In genomic region chr22:31296258-31296657, GRCh38 we compare ENCODE assay signal across 10 cellular contexts. TPM values are rescaled to one million over a fixed set of nuclear protein-coding genes. Genes with fewer than 3 reads are reported as not detected.
DNase-seq lines count a peak whose midpoint lies in the region; ATAC-seq lines count a peak whose summit lies in the region.
"Had no signal": no experiment of that assay in that cellular context is flagged by ENCODE, and none has a peak within 500 bp of the region (broad histone marks: within the 10 kb centered on the region; RNA-seq: fewer than 3 reads in every experiment).

No MANE protein-coding gene starts in this region.

- no peaks in the 10 kb centered on the region for H3K9me3 Mint-ChIP-seq in T-helper 1 cell treated with Interleukin-12 subunit alpha and Interleukin-12 subunit beta and Interleukin-4 antibody, amounts not matched to agents 30 μg/mL and 1 μg/mL, for 36 hours
- H3K9me3 Mint-ChIP-seq in activated naive CD8-positive, alpha-beta T cell treated with anti-CD3 and anti-CD28 coated beads, Interleukin-2, amount 10 ng/mL, durations not matched to agents 7 days and 5 days: no peaks in the 10 kb centered on the region
- H3K9me3 Mint-ChIP-seq: IgD-negative memory B cell had no signal

- H3K4me1 Mint-ChIP-seq in T-helper 1 cell treated with Interleukin-12 subunit alpha and Interleukin-12 subunit beta and Interleukin-4 antibody, amounts not matched to agents 30 μg/mL and 1 μg/mL, for 36 hours (ENCODE audit: low read depth): peaks cover 33% of the 10 kb centered on the region
- peaks cover 33% of the 10 kb centered on the region for H3K4me1 Mint-ChIP-seq in activated naive CD8-positive, alpha-beta T cell treated with anti-CD3 and anti-CD28 coated beads, Interleukin-2, amount 10 ng/mL, durations not matched to agents 7 days and 5 days

- no peaks in the 10 kb centered on the region for H3K9me3 ChIP-seq in subcutaneous abdominal adipose tissue (ENCODE audit: control insufficient read depth in 5 of 5, low read length in 5 of 5)

- peak overlapping the region; percentile 88 for H3K27ac ChIP-seq in subcutaneous abdominal adipose tissue (ENCODE audit: low read depth, low read length)

- peak overlapping the region in 2 of 5 donors; percentile 45 to 59 for H3K9ac ChIP-seq in subcutaneous abdominal adipose tissue (ENCODE audit: low read length in 5 of 5)

- H3K4me3 Mint-ChIP-seq in T-helper 1 cell treated with Interleukin-12 subunit alpha and Interleukin-12 subunit beta and Interleukin-4 antibody, amounts not matched to agents 30 μg/mL and 1 μg/mL, for 36 hours: peak overlapping the region; percentile 9
- peak overlapping the region; percentile 52 for H3K4me3 Mint-ChIP-seq in activated naive CD8-positive, alpha-beta T cell treated with anti-CD3 and anti-CD28 coated beads, Interleukin-2, amount 10 ng/mL, durations not matched to agents 7 days and 5 days

- peak overlapping the region in 2 of 5 donors; percentile 1 to 8 for H3K4me3 ChIP-seq in subcutaneous abdominal adipose tissue (ENCODE audit: low read depth in 1 of 5, low read length in 5 of 5)

- POLR2A ChIA-PET in activated naive CD8-positive, alpha-beta T cell treated with anti-CD3 and anti-CD28 coated beads, Interleukin-2, amount 10 ng/mL, durations not matched to agents 7 days and 5 days (lab: Charles Lee): no interaction called here

- H3K4me1 ChIP-seq in subcutaneous abdominal adipose tissue (ENCODE audit: control insufficient read depth in 5 of 5, insufficient read depth in 5 of 5, low read length in 5 of 5): peaks cover 7 to 60% (median 58%) of the 10 kb centered on the region in 5 donors

- peaks cover 12% of the 10 kb centered on the region for H3K36me3 Mint-ChIP-seq in T-helper 1 cell treated with Interleukin-12 subunit alpha and Interleukin-12 subunit beta and Interleukin-4 antibody, amounts not matched to agents 30 μg/mL and 1 μg/mL, for 36 hours (ENCODE audit: low read depth)
- H3K36me3 Mint-ChIP-seq in activated naive CD8-positive, alpha-beta T cell treated with anti-CD3 and anti-CD28 coated beads, Interleukin-2, amount 10 ng/mL, durations not matched to agents 7 days and 5 days: peaks cover 4% of the 10 kb centered on the region

- H3K27me3 ChIP-seq in subcutaneous abdominal adipose tissue (ENCODE audit: control insufficient read depth in 5 of 5, insufficient read depth in 4 of 5, low read length in 5 of 5): no peaks in the 10 kb centered on the region

- H3K27me3 Mint-ChIP-seq in T-helper 1 cell treated with Interleukin-12 subunit alpha and Interleukin-12 subunit beta and Interleukin-4 antibody, amounts not matched to agents 30 μg/mL and 1 μg/mL, for 36 hours (ENCODE audit: low read depth): peaks cover 8% of the 10 kb centered on the region
- H3K27me3 Mint-ChIP-seq in activated naive CD8-positive, alpha-beta T cell treated with anti-CD3 and anti-CD28 coated beads, Interleukin-2, amount 10 ng/mL, durations not matched to agents 7 days and 5 days: no peaks in the 10 kb centered on the region
- H3K27me3 Mint-ChIP-seq: IgD-negative memory B cell had no signal

- no peak for ATAC-seq in activated naive CD8-positive, alpha-beta T cell treated with anti-CD3 and anti-CD28 coated beads, Interleukin-2, amount 10 ng/mL, durations not matched to agents 7 days and 5 days (ENCODE audit: low read depth)
- ATAC-seq: Panc1 had no signal

- H3K27ac Mint-ChIP-seq in T-helper 1 cell treated with Interleukin-12 subunit alpha and Interleukin-12 subunit beta and Interleukin-4 antibody, amounts not matched to agents 30 μg/mL and 1 μg/mL, for 36 hours: peak overlapping the region; percentile 29
- H3K27ac Mint-ChIP-seq in activated naive CD8-positive, alpha-beta T cell treated with anti-CD3 and anti-CD28 coated beads, Interleukin-2, amount 10 ng/mL, durations not matched to agents 7 days and 5 days: no peak overlapping the region

- DNase-seq in T-helper 1 cell: no peak
- no peak for DNase-seq in activated naive CD8-positive, alpha-beta T cell treated with anti-CD3 and anti-CD28 coated beads, Interleukin-2, amount 10 ng/mL, durations not matched to agents 7 days and 5 days
- peak; percentile 77 for DNase-seq in iris pigment epithelial cell (ENCODE audit: low read depth)
- no peak for DNase-seq in HK-2 (ENCODE audit: unreplicated experiment)
- DNase-seq in NCI-H187 (lab: John Stamatoyannopoulos, UW): no peak
- no peak for DNase-seq in NCI-H2227 (lab: John Stamatoyannopoulos, UW; ENCODE audit: unreplicated experiment)

- no peaks in the 10 kb centered on the region for H3K36me3 ChIP-seq in subcutaneous abdominal adipose tissue (ENCODE audit: control insufficient read depth in 5 of 5, insufficient read depth in 5 of 5, low read length in 5 of 5)

RNA-seq across cellular contexts. Expression of gene PIK3IP1, which starts 4.0 kb away (rescaled TPM):
- 100 to 1,000 TPM; 110 to 125 TPM for total RNA-seq in activated naive CD8-positive, alpha-beta T cell treated with anti-CD3 and anti-CD28 coated beads, Interleukin-2, amount 10 ng/mL, durations not matched to agents 7 days and 5 days

RNA-seq across cellular contexts. Expression of gene PATZ1, which starts 49.9 kb away (rescaled TPM):
- 10 to 100 TPM; 36.2 to 37.2 TPM for total RNA-seq in activated naive CD8-positive, alpha-beta T cell treated with anti-CD3 and anti-CD28 coated beads, Interleukin-2, amount 10 ng/mL, durations not matched to agents 7 days and 5 days
